In the genomic region with DNA sequence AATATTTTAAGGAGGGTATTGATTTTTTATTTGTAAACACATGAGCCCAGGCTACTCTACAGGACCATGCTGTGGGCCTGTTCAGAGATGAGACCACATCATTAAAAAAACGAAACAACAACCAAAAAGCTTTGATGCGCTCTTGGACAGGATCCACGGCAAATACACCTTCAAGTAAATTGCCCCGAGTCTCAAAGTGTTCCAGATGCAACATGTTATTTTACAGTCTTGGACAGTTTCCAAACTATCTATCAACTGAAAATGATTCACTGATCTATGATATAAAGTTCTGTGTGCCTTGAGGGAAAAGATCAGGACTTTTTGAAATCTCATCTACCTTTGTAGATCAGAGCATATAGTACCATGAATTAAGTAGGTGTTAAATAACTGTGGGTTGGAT, we compare ENCODE assay signal across 1 cellular context.
TF ChIP-seq lines count a peak whose summit lies in the region.

No MANE protein-coding gene starts in this region.

TF ChIP-seq in HCT116, 20 proteins besides CTCF, POLR2A, EP300 and RAD21 (continued from another document):
- TF ChIP-seq, protein P1, sequence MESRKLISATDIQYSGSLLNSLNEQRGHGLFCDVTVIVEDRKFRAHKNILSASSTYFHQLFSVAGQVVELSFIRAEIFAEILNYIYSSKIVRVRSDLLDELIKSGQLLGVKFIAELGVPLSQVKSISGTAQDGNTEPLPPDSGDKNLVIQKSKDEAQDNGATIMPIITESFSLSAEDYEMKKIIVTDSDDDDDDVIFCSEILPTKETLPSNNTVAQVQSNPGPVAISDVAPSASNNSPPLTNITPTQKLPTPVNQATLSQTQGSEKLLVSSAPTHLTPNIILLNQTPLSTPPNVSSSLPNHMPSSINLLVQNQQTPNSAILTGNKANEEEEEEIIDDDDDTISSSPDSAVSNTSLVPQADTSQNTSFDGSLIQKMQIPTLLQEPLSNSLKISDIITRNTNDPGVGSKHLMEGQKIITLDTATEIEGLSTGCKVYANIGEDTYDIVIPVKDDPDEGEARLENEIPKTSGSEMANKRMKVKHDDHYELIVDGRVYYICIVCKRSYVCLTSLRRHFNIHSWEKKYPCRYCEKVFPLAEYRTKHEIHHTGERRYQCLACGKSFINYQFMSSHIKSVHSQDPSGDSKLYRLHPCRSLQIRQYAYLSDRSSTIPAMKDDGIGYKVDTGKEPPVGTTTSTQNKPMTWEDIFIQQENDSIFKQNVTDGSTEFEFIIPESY (IDR thresholded peaks at IDR 0.05; ENCODE audit: extremely low read depth, insufficient replicate concordance, low read length): no peak
- no peak for TF ChIP-seq EGR1 (IDR thresholded peaks at IDR 0.05; ENCODE audit: low read depth)
- TF ChIP-seq ZFX (IDR thresholded peaks at IDR 0.05): no peak
- TF ChIP-seq CEBPB (IDR thresholded peaks at IDR 0.05; ENCODE audit: low read depth): no peak
- TF ChIP-seq POLR2AphosphoS5 (IDR thresholded peaks at IDR 0.05; ENCODE audit: low read depth, low read length): no peak
- no peak for TF ChIP-seq EZH2 (IDR thresholded peaks at IDR 0.05)
- no peak for TF ChIP-seq YY1 (IDR thresholded peaks at IDR 0.05; ENCODE audit: extremely low read depth, insufficient replicate concordance, low read depth, low read length)
- TF ChIP-seq, protein P2, sequence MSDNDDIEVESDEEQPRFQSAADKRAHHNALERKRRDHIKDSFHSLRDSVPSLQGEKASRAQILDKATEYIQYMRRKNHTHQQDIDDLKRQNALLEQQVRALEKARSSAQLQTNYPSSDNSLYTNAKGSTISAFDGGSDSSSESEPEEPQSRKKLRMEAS (IDR thresholded peaks at IDR 0.05): no peak
- TF ChIP-seq ZNF274 (IDR thresholded peaks at IDR 0.05; ENCODE audit: low read depth, low read length): no peak
- TF ChIP-seq JUND (IDR thresholded peaks at IDR 0.05): no peak
- no peak for TF ChIP-seq ELF1 (IDR thresholded peaks at IDR 0.05; ENCODE audit: borderline replicate concordance, low read depth)
